ENCODE assay signal across 1 cellular context in genomic region chr18:31581498-31582197, GRCh38.
TF ChIP-seq lines count a peak whose summit lies in the region.

No MANE protein-coding gene starts in this region.

TF ChIP-seq in SK-N-SH, 30 proteins besides CTCF, POLR2A, EP300 and RAD21 (continued from another document):
- TF ChIP-seq ZBTB33 (IDR thresholded peaks at IDR 0.05; ENCODE audit: borderline replicate concordance, low read depth) (no peak), POLR2AphosphoS5 (IDR thresholded peaks at IDR 0.05; ENCODE audit: low read depth, low read length) (no peak), TAF1 (IDR thresholded peaks at IDR 0.05; ENCODE audit: borderline replicate concordance, low read depth, low read length) (no peak), FOXM1 (IDR thresholded peaks at IDR 0.05; ENCODE audit: low read depth) (no peak), MEF2A (IDR thresholded peaks at IDR 0.05; ENCODE audit: borderline replicate concordance, low read depth) (no peak), GATA2 (CRISPR knock-in tag; IDR thresholded peaks at IDR 0.05) (no peak), ELF1 (IDR thresholded peaks at IDR 0.05) (no peak), FOXJ3 (CRISPR knock-in tag; IDR thresholded peaks at IDR 0.05) (no peak), NFIC (IDR thresholded peaks at IDR 0.05; ENCODE audit: borderline replicate concordance) (0 out of 2 replicates have a peak, but pooled peaks have one; percentile 12), SMC3 (IDR thresholded peaks at IDR 0.05; ENCODE audit: low read depth, low read length) (no peak), SIN3A (IDR thresholded peaks at IDR 0.05; ENCODE audit: borderline replicate concordance, low read depth, low read length) (no peak), TCF12 (IDR thresholded peaks at IDR 0.05) (peak; percentile 74), NRF1 (IDR thresholded peaks at IDR 0.05; ENCODE audit: low read depth, low read length) (no peak), EZH2phosphoT487 (IDR thresholded peaks at IDR 0.05; ENCODE audit: borderline replicate concordance, low read depth) (no peak), RFX5 (IDR thresholded peaks at IDR 0.05; ENCODE audit: low read length) (no peak)
